Comparison of ENCODE assay signal across 1 cellular context in genomic region chr13:112969692-112970338, GRCh38.
TF ChIP-seq lines count a peak whose summit lies in the region.

No MANE protein-coding gene starts in this region.

TF ChIP-seq in HepG2, 621 proteins besides CTCF, POLR2A, EP300 and RAD21 (continued from another document):
- peak; percentile 47; the same call in 1 of the 2 replicates for TF ChIP-seq THAP8 (CRISPR knock-in tag; IDR thresholded peaks at IDR 0.05; ENCODE audit: borderline replicate concordance)
- TF ChIP-seq ZNF501 (CRISPR knock-in tag; IDR thresholded peaks at IDR 0.05) = peak; percentile 61; the same call in 1 of the 2 replicates
- no peak for TF ChIP-seq ZNF276 (CRISPR knock-in tag; IDR thresholded peaks at IDR 0.05; ENCODE audit: low read depth)
- TF ChIP-seq KDM2A (CRISPR knock-in tag; IDR thresholded peaks at IDR 0.05; ENCODE audit: borderline replicate concordance, low read depth) = no peak
- TF ChIP-seq, protein P1, sequence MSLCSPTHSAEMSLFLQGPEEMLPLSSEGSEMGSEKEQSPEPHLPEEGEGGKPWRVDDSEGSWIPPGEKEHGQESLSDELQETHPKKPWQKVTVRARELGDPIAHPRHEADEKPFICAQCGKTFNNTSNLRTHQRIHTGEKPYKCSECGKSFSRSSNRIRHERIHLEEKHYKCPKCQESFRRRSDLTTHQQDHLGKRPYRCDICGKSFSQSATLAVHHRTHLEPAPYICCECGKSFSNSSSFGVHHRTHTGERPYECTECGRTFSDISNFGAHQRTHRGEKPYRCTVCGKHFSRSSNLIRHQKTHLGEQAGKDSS (CRISPR knock-in tag; IDR thresholded peaks at IDR 0.05; ENCODE audit: borderline replicate concordance, low read depth) = 0 out of 2 replicates have a peak, but pooled peaks have one; percentile 48
- TF ChIP-seq MEIS1 (CRISPR knock-in tag; IDR thresholded peaks at IDR 0.05; ENCODE audit: borderline replicate concordance) = 0 out of 2 replicates have a peak, but pooled peaks have one; percentile 11
- TF ChIP-seq MYC (CRISPR knock-in tag; IDR thresholded peaks at IDR 0.05; ENCODE audit: borderline replicate concordance) = no peak
- TF ChIP-seq SP140L (CRISPR knock-in tag; IDR thresholded peaks at IDR 0.05; ENCODE audit: borderline replicate concordance) = no peak
- TF ChIP-seq, protein P2, sequence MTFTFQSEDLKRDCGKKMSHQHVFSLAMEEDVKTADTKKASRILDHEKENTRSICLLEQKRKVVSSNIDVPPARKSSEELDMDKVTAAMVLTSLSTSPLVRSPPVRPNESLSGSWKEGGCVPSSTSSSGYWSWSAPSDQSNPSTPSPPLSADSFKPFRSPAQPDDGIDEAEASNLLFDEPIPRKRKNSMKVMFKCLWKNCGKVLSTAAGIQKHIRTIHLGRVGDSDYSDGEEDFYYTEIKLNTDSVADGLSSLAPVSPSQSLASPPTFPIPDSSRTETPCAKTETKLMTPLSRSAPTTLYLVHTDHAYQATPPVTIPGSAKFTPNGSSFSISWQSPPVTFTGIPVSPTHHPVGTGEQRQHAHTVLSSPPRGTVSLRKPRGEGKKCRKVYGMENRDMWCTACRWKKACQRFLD (CRISPR knock-in tag; IDR thresholded peaks at IDR 0.05; ENCODE audit: borderline replicate concordance) = 0 out of 2 replicates have a peak, but pooled peaks have one; percentile 5
- TF ChIP-seq POLR2G (IDR thresholded peaks at IDR 0.05; ENCODE audit: low read depth, low read length) = no peak
- 0 out of 2 replicates have a peak, but pooled peaks have one; percentile 7 for TF ChIP-seq SNAPC2 (CRISPR knock-in tag; IDR thresholded peaks at IDR 0.05)
- TF ChIP-seq, protein P3, sequence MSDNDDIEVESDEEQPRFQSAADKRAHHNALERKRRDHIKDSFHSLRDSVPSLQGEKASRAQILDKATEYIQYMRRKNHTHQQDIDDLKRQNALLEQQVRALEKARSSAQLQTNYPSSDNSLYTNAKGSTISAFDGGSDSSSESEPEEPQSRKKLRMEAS (IDR thresholded peaks at IDR 0.05) = no peak
